ENCODE assay signal across 10 cellular contexts in genomic region chr20:50746138-50746940, GRCh38. TPM values are rescaled to one million over a fixed set of nuclear protein-coding genes. Genes with fewer than 3 reads are reported as not detected.
DNase-seq lines count a peak whose midpoint lies in the region; ATAC-seq, FAIRE-seq and TF ChIP-seq lines count a peak whose summit lies in the region.
"Had no signal": no experiment of that assay in that cellular context is flagged by ENCODE, and none has a peak within 500 bp of the region (broad histone marks: within the 10 kb centered on the region; RNA-seq: fewer than 3 reads in every experiment).

No MANE protein-coding gene starts in this region.

- 95% methylated on average over 3 of the region's 3 CpGs for WGBS in GM23248 (ENCODE audit: low coverage in 1 of 2, low lambda C conversion rate in 2 of 2, missing lambda C conversion rate in 2 of 2), 2 experiments
- WGBS in mesenchymal stem cell, result 89% methylated on average over 1 of the region's 3 CpGs

- no peak overlapping the region for H4K91ac ChIP-seq in mesenchymal stem cell (ENCODE audit: low read length)

- peak overlapping the region; percentile 73 for H3K27ac Mint-ChIP-seq in activated T-helper 2 cell treated with anti-CD3 and anti-CD28 coated beads, Interferon-gamma antibody, Interleukin-2, Interleukin-4, amounts not matched to agents 10 μg/mL and 5 μg/mL and 100 μg/mL, durations not matched to agents 14 hours and 24 hours and 36 hours

- no peak overlapping the region for H3K14ac ChIP-seq in mesenchymal stem cell (ENCODE audit: low read length in 2 of 2)

- no peak overlapping the region for H2BK15ac ChIP-seq in mesenchymal stem cell (ENCODE audit: low read depth, poor library complexity, severe bottlenecking)

- no peaks in the 10 kb centered on the region for H3K27me3 ChIP-seq in GM23248 (replicated peaks; ENCODE audit: insufficient read depth)
- no peaks in the 10 kb centered on the region for H3K27me3 ChIP-seq in mesenchymal stem cell (ENCODE audit: control insufficient read depth in 1 of 2, insufficient read depth in 1 of 2, low read length in 2 of 2)

- H3K9ac ChIP-seq in GM23248, result no peak overlapping the region
- peak overlapping the region; percentile 36 for H3K9ac ChIP-seq in mesenchymal stem cell (ENCODE audit: low read length)

- no peak overlapping the region for H2BK120ac ChIP-seq in mesenchymal stem cell (ENCODE audit: low read depth, low read length)

- no peak overlapping the region for H3K4ac ChIP-seq in mesenchymal stem cell (ENCODE audit: low read depth in 1 of 2, low read length in 2 of 2)

- H3K36me3 Mint-ChIP-seq in activated T-helper 2 cell treated with anti-CD3 and anti-CD28 coated beads, Interferon-gamma antibody, Interleukin-2, Interleukin-4, amounts not matched to agents 10 μg/mL and 5 μg/mL and 100 μg/mL, durations not matched to agents 14 hours and 24 hours and 36 hours (ENCODE audit: low read depth), result peaks cover 22% of the 10 kb centered on the region

- H3K79me2 ChIP-seq in GM23248 (ENCODE audit: insufficient read depth), result no peaks in the 10 kb centered on the region

- H3K27me3 Mint-ChIP-seq in activated T-helper 2 cell treated with anti-CD3 and anti-CD28 coated beads, Interferon-gamma antibody, Interleukin-2, Interleukin-4, amounts not matched to agents 10 μg/mL and 5 μg/mL and 100 μg/mL, durations not matched to agents 14 hours and 24 hours and 36 hours (ENCODE audit: low read depth), result no peaks in the 10 kb centered on the region

- H3K23ac ChIP-seq in mesenchymal stem cell (ENCODE audit: low read length in 2 of 2), result no peak overlapping the region

- no peak overlapping the region for H2AFZ ChIP-seq in GM23248
- H2AFZ ChIP-seq in mesenchymal stem cell (ENCODE audit: low read depth, low read length), result no peak overlapping the region

- H3K79me1 ChIP-seq in mesenchymal stem cell (replicated peaks; ENCODE audit: low read length, poor library complexity, severe bottlenecking), result peaks cover 8% of the 10 kb centered on the region

- H3K18ac ChIP-seq in mesenchymal stem cell (ENCODE audit: low read depth in 1 of 2, low read length in 2 of 2), result no peak overlapping the region

- H2BK12ac ChIP-seq in mesenchymal stem cell (ENCODE audit: low read length in 2 of 2), result no peak overlapping the region

- DNase-seq in GM23248 (peak; percentile 21), mesenchymal stem cell (no peak), GM12891 (ENCODE audit: insufficient read length, low spot score) (no peak)
- no peak for DNase-seq in activated T-helper 2 cell treated with anti-CD3 and anti-CD28 coated beads, Interferon-gamma antibody, Interleukin-2, Interleukin-4, amounts not matched to agents 10 μg/mL and 5 μg/mL and 100 μg/mL, durations not matched to agents 14 hours and 24 hours and 36 hours (ENCODE audit: low spot score)
- no peak for DNase-seq in effector CD4-positive, alpha-beta T cell
- DNase-seq in stimulated activated naive CD4-positive, alpha-beta T cell treated with Interleukin-2 at 50 U/mL for 16 hours (lab: John Stamatoyannopoulos, UW), result no peak
- DNase-seq: WERI-Rb-1 had no signal

- peak overlapping the region; percentile 40 for H3K27ac ChIP-seq in 22Rv1
- H3K27ac ChIP-seq in GM23248, result no peak overlapping the region
- H3K27ac ChIP-seq in mesenchymal stem cell (ENCODE audit: low read length, poor library complexity, severe bottlenecking), result peak overlapping the region; percentile 66
- H3K27ac ChIP-seq: WERI-Rb-1 had no signal

- peak overlapping the region; percentile 59 for H2AK5ac ChIP-seq in mesenchymal stem cell (ENCODE audit: low read length, severe bottlenecking)

- no peaks in the 10 kb centered on the region for H3K36me3 ChIP-seq in GM23248 (ENCODE audit: low read depth)
- H3K36me3 ChIP-seq in mesenchymal stem cell (ENCODE audit: control insufficient read depth in 1 of 2, insufficient read depth in 2 of 2, low read depth in 1 of 2, low read length in 2 of 2), result peaks cover 0 to 17% of the 10 kb centered on the region in 2 experiments

- no peaks in the 10 kb centered on the region for H3K9me2 ChIP-seq in GM23248 (ENCODE audit: insufficient read depth)

- H3K4me1 Mint-ChIP-seq in activated T-helper 2 cell treated with anti-CD3 and anti-CD28 coated beads, Interferon-gamma antibody, Interleukin-2, Interleukin-4, amounts not matched to agents 10 μg/mL and 5 μg/mL and 100 μg/mL, durations not matched to agents 14 hours and 24 hours and 36 hours (ENCODE audit: low read depth), result peaks cover 27% of the 10 kb centered on the region

- intact Hi-C loops in activated T-helper 2 cell treated with anti-CD3 and anti-CD28 coated beads, Interferon-gamma antibody, Interleukin-2, Interleukin-4, amounts not matched to agents 10 μg/mL and 5 μg/mL and 100 μg/mL, durations not matched to agents 14 hours and 24 hours and 36 hours (cut with micrococcal nuclease), result loop anchor here (2.0 kb wide), 1 partner anchor 16 kb away; the partner anchor contains the start of gene PARD6B

- no peaks in the 10 kb centered on the region for H4K20me1 ChIP-seq in GM23248 (ENCODE audit: insufficient read depth)

- TF ChIP-seq POLR2A in GM12891 (IDR thresholded peaks at IDR 0.05; ENCODE audit: low read depth, low read length), result no peak

- H4K8ac ChIP-seq in mesenchymal stem cell (ENCODE audit: low read length), result no peak overlapping the region

- in situ Hi-C loops in GM23248 (cut with MboI), result loop anchor here (25.0 kb wide), 1 partner anchor 559 kb away; the partner anchor contains the start of gene CEBPB

- H3K4me3 ChIP-seq in GM23248 (no peak overlapping the region), mesenchymal stem cell (ENCODE audit: insufficient read depth in 1 of 2, low read depth in 1 of 2, low read length in 2 of 2) (no peak overlapping the region)

- H3K4me2 ChIP-seq in GM23248 (ENCODE audit: unreplicated experiment) (no peak overlapping the region), mesenchymal stem cell (ENCODE audit: low read length, poor library complexity, severe bottlenecking) (peak overlapping the region; percentile 39)

- H3K9me3 ChIP-seq in GM23248 (ENCODE audit: low read depth) (no peaks in the 10 kb centered on the region), mesenchymal stem cell (ENCODE audit: control insufficient read depth, low read length) (no peaks in the 10 kb centered on the region)

- no peak overlapping the region for H3K4me3 Mint-ChIP-seq in activated T-helper 2 cell treated with anti-CD3 and anti-CD28 coated beads, Interferon-gamma antibody, Interleukin-2, Interleukin-4, amounts not matched to agents 10 μg/mL and 5 μg/mL and 100 μg/mL, durations not matched to agents 14 hours and 24 hours and 36 hours (ENCODE audit: low read depth)

- H2BK5ac ChIP-seq in mesenchymal stem cell (ENCODE audit: low read depth, low read length, poor library complexity, severe bottlenecking), result no peak overlapping the region

- no peak for ATAC-seq in HG03469 (IDR thresholded peaks at IDR 0.05; ENCODE audit: unreplicated experiment)

- H3K9me3 Mint-ChIP-seq in activated T-helper 2 cell treated with anti-CD3 and anti-CD28 coated beads, Interferon-gamma antibody, Interleukin-2, Interleukin-4, amounts not matched to agents 10 μg/mL and 5 μg/mL and 100 μg/mL, durations not matched to agents 14 hours and 24 hours and 36 hours, result no peaks in the 10 kb centered on the region

- FAIRE-seq in GM12891 (lab: Jason Lieb, UNC), result no peak
- FAIRE-seq: colon had no signal

- H3K4me1 ChIP-seq in GM23248 (ENCODE audit: insufficient read depth), result peaks cover 17% of the 10 kb centered on the region
- peaks cover 22% of the 10 kb centered on the region for H3K4me1 ChIP-seq in mesenchymal stem cell (ENCODE audit: control insufficient read depth, insufficient read depth, low read depth, low read length)

- no peak for TF ChIP-seq CTCF in 22Rv1 (IDR thresholded peaks at IDR 0.05)

- H3F3A ChIP-seq in GM23248 (ENCODE audit: insufficient read depth), result peaks cover 14% of the 10 kb centered on the region

TF ChIP-seq in GM12891, 5 proteins besides CTCF, POLR2A, EP300 and RAD21:
- TF ChIP-seq PAX5 (IDR thresholded peaks at IDR 0.05; ENCODE audit: insufficient read depth, low read length, severe bottlenecking) (no peak), SPI1 (IDR thresholded peaks at IDR 0.05; ENCODE audit: low read depth, low read length) (no peak), POU2F2 (IDR thresholded peaks at IDR 0.05; ENCODE audit: low read depth, low read length) (no peak), TAF1 (IDR thresholded peaks at IDR 0.05; ENCODE audit: low read depth, low read length) (no peak), POLR2AphosphoS5 (IDR thresholded peaks at IDR 0.05; ENCODE audit: low read depth, low read length) (no peak)

RNA-seq across cellular contexts. Expression of gene PARD6B, which starts 15.0 kb away (rescaled TPM):
- total RNA-seq in GM23248 (2014; rRNA removed; shearing (Covaris generic)), result not detected in 2 replicates
- polyA plus RNA-seq in GM23248 (2016; fragmentation: Nextera tagmentation; extraction: Ambion mirVana), result 0.16 and 0.34 TPM in 2 replicates
- 4.7 and 5.7 TPM in 2 replicates for total RNA-seq in activated T-helper 2 cell treated with anti-CD3 and anti-CD28 coated beads, Interferon-gamma antibody, Interleukin-2, Interleukin-4, amounts not matched to agents 10 μg/mL and 5 μg/mL and 100 μg/mL, durations not matched to agents 14 hours and 24 hours and 36 hours
- 2.3 TPM for polyA plus RNA-seq in mesenchymal stem cell (2013, experiment 1 of 2)
- polyA plus RNA-seq in mesenchymal stem cell (2013, experiment 2 of 2), result 2.5 TPM
- polyA plus RNA-seq in GM12891 (2012; ENCODE audit: low read depth, missing spikeins), result 0.27 TPM

RNA-seq across cellular contexts. Expression of gene BCAS4, which starts 48.5 kb away (rescaled TPM):
- 12.6 and 17.7 TPM in 2 replicates for total RNA-seq in GM23248 (2014; rRNA removed; shearing (Covaris generic))
- 16.8 and 18.4 TPM in 2 replicates for polyA plus RNA-seq in GM23248 (2016; fragmentation: Nextera tagmentation; extraction: Ambion mirVana)
- total RNA-seq in activated T-helper 2 cell treated with anti-CD3 and anti-CD28 coated beads, Interferon-gamma antibody, Interleukin-2, Interleukin-4, amounts not matched to agents 10 μg/mL and 5 μg/mL and 100 μg/mL, durations not matched to agents 14 hours and 24 hours and 36 hours, result 7.4 and 8.7 TPM in 2 replicates
- 6.6 TPM for polyA plus RNA-seq in mesenchymal stem cell (2013, experiment 1 of 2)
- 7.8 TPM for polyA plus RNA-seq in mesenchymal stem cell (2013, experiment 2 of 2)
- 77.5 TPM for polyA plus RNA-seq in GM12891 (2012; ENCODE audit: low read depth, missing spikeins)

RNA-seq across cellular contexts. Expression of gene RIPOR3, which starts 55.0 kb away (rescaled TPM):
- 0.76 TPM in 1 of 2 replicates, not detected in the other for total RNA-seq in GM23248 (2014; rRNA removed; shearing (Covaris generic))
- polyA plus RNA-seq in GM23248 (2016; fragmentation: Nextera tagmentation; extraction: Ambion mirVana), result 0.49 TPM in 2 replicates
- total RNA-seq in activated T-helper 2 cell treated with anti-CD3 and anti-CD28 coated beads, Interferon-gamma antibody, Interleukin-2, Interleukin-4, amounts not matched to agents 10 μg/mL and 5 μg/mL and 100 μg/mL, durations not matched to agents 14 hours and 24 hours and 36 hours, result not detected in 2 replicates
- polyA plus RNA-seq in mesenchymal stem cell (2013, experiment 1 of 2), result 45.9 TPM
- 43.6 TPM for polyA plus RNA-seq in mesenchymal stem cell (2013, experiment 2 of 2)
- 0.14 TPM for polyA plus RNA-seq in GM12891 (2012; ENCODE audit: low read depth, missing spikeins)
